Comparison of ENCODE assay signal across 8 cellular contexts in genomic region chr5:150780816-150781221, GRCh38. TPM values are rescaled to one million over a fixed set of nuclear protein-coding genes. Genes with fewer than 3 reads are reported as not detected.
DNase-seq lines count a peak whose midpoint lies in the region; ATAC-seq and FAIRE-seq lines count a peak whose summit lies in the region.

No MANE protein-coding gene starts in this region.

- H3K27ac Mint-ChIP-seq in natural killer cell treated with Interleukin-12 subunit alpha and Interleukin-12 subunit beta and Interleukin-15 and Interleukin-18, amount 100 ng/mL, for 72 hours = peak overlapping the region; percentile 89 to 90
- no peak overlapping the region for H3K27ac Mint-ChIP-seq in stimulated activated memory B cell treated with anti-CD40 and anti-IgM and Interleukin-4, amounts not matched to agents 10 μg/mL and 1 μg/mL and 100 μg/mL, for 72 hours

- peaks cover 61 to 63% of the 10 kb centered on the region in 2 donors for H3K4me1 Mint-ChIP-seq in natural killer cell treated with Interleukin-12 subunit alpha and Interleukin-12 subunit beta and Interleukin-15 and Interleukin-18, amount 100 ng/mL, for 72 hours (ENCODE audit: low read depth in 2 of 2)
- H3K4me1 Mint-ChIP-seq in stimulated activated memory B cell treated with anti-CD40 and anti-IgM and Interleukin-4, amounts not matched to agents 10 μg/mL and 1 μg/mL and 100 μg/mL, for 72 hours = peaks cover 43% of the 10 kb centered on the region

- peak overlapping the region; percentile 87 to 97 (median 95) for H3K4me2 ChIP-seq in BLaER1 treated with 17β-estradiol and CSF1 and Interleukin-3, amounts not matched to agents 10 nM and 100 nM

- H3K36me3 ChIP-seq in BLaER1 treated with 17β-estradiol and CSF1 and Interleukin-3, amounts not matched to agents 10 nM and 100 nM = peaks cover 0 to 13% (median 0%) of the 10 kb centered on the region in 11 experiments; a peak in 7 of 22 replicates

- H3K27me3 ChIP-seq in BLaER1 treated with 17β-estradiol and CSF1 and Interleukin-3, amounts not matched to agents 10 nM and 100 nM = no peaks in the 10 kb centered on the region

- H3K4me1 ChIP-seq in BLaER1 treated with 17β-estradiol and CSF1 and Interleukin-3, amounts not matched to agents 10 nM and 100 nM = peaks cover 75 to 86% (median 81%) of the 10 kb centered on the region in 10 experiments

- peak overlapping the region; percentile 3 to 96 (median 84); a peak in 19 of 20 replicates for H3K4me3 ChIP-seq in BLaER1 treated with 17β-estradiol and CSF1 and Interleukin-3, amounts not matched to agents 10 nM and 100 nM

- peaks cover 0 to 9% (median 9%) of the 10 kb centered on the region in 11 experiments; a peak in 16 of 22 replicates for H3K9me3 ChIP-seq in BLaER1 treated with 17β-estradiol and CSF1 and Interleukin-3, amounts not matched to agents 10 nM and 100 nM (replicated peaks in 1 of 11)

- peak overlapping the region; percentile 55 to 93 (median 85); a peak in 21 of 22 replicates for H3K27ac ChIP-seq in BLaER1 treated with 17β-estradiol and CSF1 and Interleukin-3, amounts not matched to agents 10 nM and 100 nM
- peak overlapping the region; percentile 27 for H3K27ac ChIP-seq in caudate nucleus (ENCODE audit: low read depth, low read length)

- H3K36me3 Mint-ChIP-seq in natural killer cell treated with Interleukin-12 subunit alpha and Interleukin-12 subunit beta and Interleukin-15 and Interleukin-18, amount 100 ng/mL, for 72 hours = peaks cover 2% of the 10 kb centered on the region
- peaks cover 2% of the 10 kb centered on the region for H3K36me3 Mint-ChIP-seq in stimulated activated memory B cell treated with anti-CD40 and anti-IgM and Interleukin-4, amounts not matched to agents 10 μg/mL and 1 μg/mL and 100 μg/mL, for 72 hours

- H3K27me3 Mint-ChIP-seq in natural killer cell treated with Interleukin-12 subunit alpha and Interleukin-12 subunit beta and Interleukin-15 and Interleukin-18, amount 100 ng/mL, for 72 hours = peaks cover 0 to 1% of the 10 kb centered on the region in 2 donors
- H3K27me3 Mint-ChIP-seq in stimulated activated memory B cell treated with anti-CD40 and anti-IgM and Interleukin-4, amounts not matched to agents 10 μg/mL and 1 μg/mL and 100 μg/mL, for 72 hours = peaks cover 52% of the 10 kb centered on the region

- H4K20me1 ChIP-seq in BLaER1 treated with 17β-estradiol and CSF1 and Interleukin-3, amounts not matched to agents 10 nM and 100 nM = peaks cover 0 to 45% (median 0%) of the 10 kb centered on the region in 11 experiments; a peak in 5 of 22 replicates

- DNase-seq in M059J (ENCODE audit: low read depth) (peak; percentile 70), caudate nucleus (lab: John Stamatoyannopoulos, UW) (no peak), hepatic stellate cell (ENCODE audit: low spot score) (no peak), urothelium cell line (ENCODE audit: low spot score) (no peak)
- no peak for DNase-seq in natural killer cell treated with Interleukin-12 subunit alpha and Interleukin-12 subunit beta and Interleukin-15 and Interleukin-18, amount 100 ng/mL, for 72 hours (ENCODE audit: low spot score)

- no peaks in the 10 kb centered on the region for H3K9me3 Mint-ChIP-seq in natural killer cell treated with Interleukin-12 subunit alpha and Interleukin-12 subunit beta and Interleukin-15 and Interleukin-18, amount 100 ng/mL, for 72 hours
- peaks cover under 1% of the 10 kb centered on the region for H3K9me3 Mint-ChIP-seq in stimulated activated memory B cell treated with anti-CD40 and anti-IgM and Interleukin-4, amounts not matched to agents 10 μg/mL and 1 μg/mL and 100 μg/mL, for 72 hours

- ATAC-seq in natural killer cell treated with Interleukin-12 subunit alpha and Interleukin-12 subunit beta and Interleukin-15 and Interleukin-18, amount 100 ng/mL, for 72 hours = peak; percentile 24 to 32
- no peak for ATAC-seq in stimulated activated memory B cell treated with anti-CD40 and anti-IgM and Interleukin-4, amounts not matched to agents 10 μg/mL and 1 μg/mL and 100 μg/mL, for 72 hours
- no peak for ATAC-seq in GM18909 (IDR thresholded peaks at IDR 0.05; ENCODE audit: poor library complexity, unreplicated experiment)

- H3K9ac ChIP-seq in BLaER1 treated with 17β-estradiol and CSF1 and Interleukin-3, amounts not matched to agents 10 nM and 100 nM = peak overlapping the region; percentile 81 to 94 (median 89); a peak in 20 of 22 replicates

- peak overlapping the region; percentile 98 for H3K4me3 Mint-ChIP-seq in natural killer cell treated with Interleukin-12 subunit alpha and Interleukin-12 subunit beta and Interleukin-15 and Interleukin-18, amount 100 ng/mL, for 72 hours
- no peak overlapping the region for H3K4me3 Mint-ChIP-seq in stimulated activated memory B cell treated with anti-CD40 and anti-IgM and Interleukin-4, amounts not matched to agents 10 μg/mL and 1 μg/mL and 100 μg/mL, for 72 hours

- no peak for FAIRE-seq in urothelium cell line (lab: Jason Lieb, UNC)

RNA-seq across cellular contexts. Expression of gene SMIM3, which starts 2.3 kb away (rescaled TPM):
- total RNA-seq in M059J (2014; rRNA removed; shearing (Covaris generic)) = 73.1 and 92.7 TPM in 2 replicates
- total RNA-seq in natural killer cell treated with Interleukin-12 subunit alpha and Interleukin-12 subunit beta and Interleukin-15 and Interleukin-18, amount 100 ng/mL, for 72 hours = 10 to 100 TPM; 24.5 to 30.4 TPM

RNA-seq across cellular contexts. Expression of gene DCTN4, which starts 22.0 kb away (rescaled TPM):
- 48.1 and 66.2 TPM in 2 replicates for total RNA-seq in M059J (2014; rRNA removed; shearing (Covaris generic))
- total RNA-seq in natural killer cell treated with Interleukin-12 subunit alpha and Interleukin-12 subunit beta and Interleukin-15 and Interleukin-18, amount 100 ng/mL, for 72 hours = 10 to 100 TPM; 54.1 to 68.8 TPM

Comparison
In these comparisons a context has a peak if more than half of its experiments do, and no peak if none do; other contexts are left out.
1. ATAC-seq: peak in natural killer cell treated with Interleukin-12 subunit alpha and Interleukin-12 subunit beta and Interleukin-15 and Interleukin-18, amount 100 ng/mL, for 72 hours (2 of 2); none in stimulated activated memory B cell treated with anti-CD40 and anti-IgM and Interleukin-4, amounts not matched to agents 10 μg/mL and 1 μg/mL and 100 μg/mL, for 72 hours (single experiment) and GM18909 (single experiment).